In the genomic region with DNA sequence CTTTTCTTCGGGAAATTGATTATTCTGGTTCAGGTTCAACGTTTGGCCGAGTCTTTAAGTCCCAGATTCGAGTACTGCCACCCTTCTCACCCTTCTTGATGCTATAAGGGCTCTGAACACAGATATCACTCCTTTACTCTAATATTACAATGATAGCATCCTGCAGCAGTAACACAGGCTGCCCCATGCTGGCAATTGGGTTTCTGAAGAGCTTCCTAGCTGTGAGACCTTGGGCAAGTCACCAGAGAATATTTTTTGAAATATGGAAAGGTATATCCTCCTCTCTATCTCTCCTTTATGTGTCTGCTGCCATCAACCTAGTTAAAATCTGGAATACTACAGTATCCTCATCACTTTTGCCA, we compare ENCODE assay signal across 8 cellular contexts. TPM values are rescaled to one million over a fixed set of nuclear protein-coding genes. Genes with fewer than 3 reads are reported as not detected.
DNase-seq lines count a peak whose midpoint lies in the region; ATAC-seq and TF ChIP-seq lines count a peak whose summit lies in the region.

No MANE protein-coding gene starts in this region.

- H3K4me1 Mint-ChIP-seq in activated CD8-positive, alpha-beta T cell treated with anti-CD3 and anti-CD28 coated beads for 36 hours (ENCODE audit: low read depth): peaks cover 25% of the 10 kb centered on the region
- no peaks in the 10 kb centered on the region for H3K4me1 Mint-ChIP-seq in mesothelial cell of epicardium

- H3K9me3 Mint-ChIP-seq in activated CD8-positive, alpha-beta T cell treated with anti-CD3 and anti-CD28 coated beads for 36 hours: no peaks in the 10 kb centered on the region
- peaks cover 36% of the 10 kb centered on the region for H3K9me3 Mint-ChIP-seq in mesothelial cell of epicardium

- no peaks in the 10 kb centered on the region for H3K27me3 Mint-ChIP-seq in activated CD8-positive, alpha-beta T cell treated with anti-CD3 and anti-CD28 coated beads for 36 hours
- H3K27me3 Mint-ChIP-seq in mesothelial cell of epicardium (ENCODE audit: low read depth): no peaks in the 10 kb centered on the region

- TF ChIP-seq CTCF in activated CD8-positive, alpha-beta T cell treated with anti-CD3 and anti-CD28 coated beads for 36 hours (IDR thresholded peaks at IDR 0.05): no peak
- no peak for TF ChIP-seq CTCF in mesothelial cell of epicardium (IDR thresholded peaks at IDR 0.05; ENCODE audit: unreplicated experiment)

- ATAC-seq in GM18907 (IDR thresholded peaks at IDR 0.05; ENCODE audit: unreplicated experiment) (peak; percentile 36), HG02852 (IDR thresholded peaks at IDR 0.05; ENCODE audit: unreplicated experiment) (peak; percentile 27)
- peak; percentile 22 for ATAC-seq in activated CD8-positive, alpha-beta T cell treated with anti-CD3 and anti-CD28 coated beads for 36 hours

- intact Hi-C loops in activated CD8-positive, alpha-beta T cell treated with anti-CD3 and anti-CD28 coated beads for 36 hours (cut with micrococcal nuclease): no loop called here

- peak overlapping the region; percentile 85 for H3K27ac Mint-ChIP-seq in activated CD8-positive, alpha-beta T cell treated with anti-CD3 and anti-CD28 coated beads for 36 hours
- H3K27ac Mint-ChIP-seq in mesothelial cell of epicardium: no peak overlapping the region

- POLR2A ChIA-PET in activated CD8-positive, alpha-beta T cell treated with anti-CD3 and anti-CD28 coated beads for 36 hours (lab: Charles Lee): no interaction called here

- no peak for DNase-seq in activated CD8-positive, alpha-beta T cell treated with anti-CD3 and anti-CD28 coated beads for 36 hours
- DNase-seq in mesothelial cell of epicardium (ENCODE audit: low spot score in 2 of 2, unreplicated experiment in 2 of 2) (no peak), GM03348 (ENCODE audit: low spot score) (no peak), GM19240 (ENCODE audit: insufficient read length, low spot score) (no peak)
- no peak for DNase-seq in activated CD4-positive, CD25-positive, alpha-beta regulatory T cell treated with anti-CD3 and anti-CD28 coated beads, Interleukin-2, amount 50 U/mL, for 72 hours
- DNase-seq in effector CD4-positive, alpha-beta T cell: no peak

- CTCF ChIA-PET in activated CD8-positive, alpha-beta T cell treated with anti-CD3 and anti-CD28 coated beads for 36 hours (lab: Charles Lee): no interaction called here

- H3K4me3 Mint-ChIP-seq in activated CD8-positive, alpha-beta T cell treated with anti-CD3 and anti-CD28 coated beads for 36 hours: peak overlapping the region; percentile 89
- H3K4me3 Mint-ChIP-seq in mesothelial cell of epicardium: peak overlapping the region; percentile 77

- H3K36me3 Mint-ChIP-seq in activated CD8-positive, alpha-beta T cell treated with anti-CD3 and anti-CD28 coated beads for 36 hours (ENCODE audit: low read depth): no peaks in the 10 kb centered on the region
- H3K36me3 Mint-ChIP-seq in mesothelial cell of epicardium: no peaks in the 10 kb centered on the region

RNA-seq across cellular contexts. Expression of gene MTMR8, which starts 0.3 kb away (rescaled TPM):
- total RNA-seq in activated CD8-positive, alpha-beta T cell treated with anti-CD3 and anti-CD28 coated beads for 36 hours: 1 to 10 TPM; 4.7 to 4.8 TPM
- total RNA-seq in mesothelial cell of epicardium: 2.8 to 3.7 TPM (median 3.0 TPM) in 3 replicates
